14 cellular contexts compared by ENCODE assay signal in the genomic region with DNA sequence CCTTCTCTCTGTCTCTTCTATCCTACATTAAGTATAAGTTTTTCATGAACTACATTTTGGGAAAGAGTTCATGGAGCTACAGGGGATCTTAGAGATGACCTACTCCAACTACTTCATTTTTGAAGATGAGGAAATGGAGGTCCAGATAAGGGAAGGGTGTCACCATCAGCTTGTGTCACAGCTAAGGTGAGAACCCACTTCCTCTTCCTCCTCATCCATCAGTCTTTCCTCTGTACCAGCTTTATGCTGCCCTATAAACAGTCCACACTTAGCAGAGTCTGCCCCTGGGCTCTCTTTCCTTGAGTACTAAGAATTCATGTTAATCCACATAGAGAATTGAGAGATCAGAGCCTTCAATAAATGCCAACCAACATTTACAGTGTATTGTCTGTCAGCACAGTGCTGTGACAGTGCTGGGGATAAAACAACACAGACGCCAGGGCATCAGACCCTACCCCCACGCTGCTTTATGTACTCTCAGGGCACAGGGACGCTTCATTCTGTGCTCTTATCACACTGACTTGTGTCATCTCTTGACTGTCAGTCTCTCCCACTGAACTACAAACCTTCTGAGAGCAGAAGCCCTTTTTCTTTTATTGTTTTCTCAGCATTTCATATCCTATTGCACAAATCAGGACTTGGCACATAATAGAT. TPM values are rescaled to one million over a fixed set of nuclear protein-coding genes. Genes with fewer than 3 reads are reported as not detected.
A peak's percentile ranks its signal among the peaks of the same experiment; 100 is the strongest.
DNase-seq lines count a peak whose midpoint lies in the region; ATAC-seq and TF ChIP-seq lines count a peak whose summit lies in the region.
"Had no signal": no experiment of that assay in that cellular context is flagged by ENCODE, and none has a peak within 500 bp of the region (broad histone marks: within the 10 kb centered on the region; RNA-seq: fewer than 3 reads in every experiment).

No MANE protein-coding gene starts in this region.

- no peaks in the 10 kb centered on the region for H3K9me3 ChIP-seq in upper lobe of left lung
- no peaks in the 10 kb centered on the region for H3K9me3 ChIP-seq in H9 (ENCODE audit: control insufficient read depth, low read depth, low read length)
- H3K9me3 ChIP-seq: breast epithelium had no signal

- H3K79me2 ChIP-seq in H9 (ENCODE audit: insufficient read depth, low read length) = no peaks in the 10 kb centered on the region

- no peak overlapping the region for H3K56ac ChIP-seq in H9 (ENCODE audit: insufficient read length, low read depth, low read length)

- peaks cover 6 to 7% of the 10 kb centered on the region in 2 donors for H3K9me3 Mint-ChIP-seq in activated naive CD4-positive, alpha-beta T cell treated with anti-CD3 and anti-CD28 coated beads, Interleukin-2, amount 50 U/mL, for 72 hours
- H3K9me3 Mint-ChIP-seq in activated naive CD4-positive, alpha-beta T cell treated with anti-CD3 and anti-CD28 coated beads for 36 hours = no peaks in the 10 kb centered on the region
- peaks cover 5% of the 10 kb centered on the region for H3K9me3 Mint-ChIP-seq in T-helper 1 cell treated with Interleukin-12 subunit alpha and Interleukin-12 subunit beta and Interleukin-4 antibody, amounts not matched to agents 30 μg/mL and 1 μg/mL, for 36 hours
- H3K9me3 Mint-ChIP-seq in immature natural killer cell = peaks cover 0 to 1% (median 0%) of the 10 kb centered on the region in 6 donors
- H3K9me3 Mint-ChIP-seq in H9 = no peaks in the 10 kb centered on the region

- no peak overlapping the region for H2BK120ac ChIP-seq in H9 (ENCODE audit: low read depth, low read length, poor library complexity, severe bottlenecking)

- no peaks in the 10 kb centered on the region for H3K27me3 Mint-ChIP-seq in activated naive CD4-positive, alpha-beta T cell treated with anti-CD3 and anti-CD28 coated beads for 36 hours (ENCODE audit: low read depth)
- peaks cover 5% of the 10 kb centered on the region for H3K27me3 Mint-ChIP-seq in T-helper 1 cell treated with Interleukin-12 subunit alpha and Interleukin-12 subunit beta and Interleukin-4 antibody, amounts not matched to agents 30 μg/mL and 1 μg/mL, for 36 hours (ENCODE audit: low read depth)
- peaks cover 4 to 15% (median 13%) of the 10 kb centered on the region in 3 donors for H3K27me3 Mint-ChIP-seq in immature natural killer cell (ENCODE audit: low read depth in 3 of 3)
- H3K27me3 Mint-ChIP-seq in H9 (ENCODE audit: low read depth) = no peaks in the 10 kb centered on the region

- H3K79me1 ChIP-seq in H9 (ENCODE audit: insufficient read depth, low read depth, low read length, poor library complexity, severe bottlenecking) = no peaks in the 10 kb centered on the region

- no peak overlapping the region for H2BK12ac ChIP-seq in H9 (ENCODE audit: insufficient read length, low read depth, low read length)

- no peak overlapping the region for H2BK20ac ChIP-seq in H9 (ENCODE audit: low read depth, low read length, poor library complexity, severe bottlenecking)

- no peak overlapping the region for H3K9ac ChIP-seq in H9 (ENCODE audit: extremely low read depth, insufficient read length, low read length)

- no peaks in the 10 kb centered on the region for H3K36me3 ChIP-seq in upper lobe of left lung
- H3K36me3 ChIP-seq: breast epithelium had no signal

- peak overlapping the region; percentile 50 to 66 for H3K27ac Mint-ChIP-seq in activated naive CD4-positive, alpha-beta T cell treated with anti-CD3 and anti-CD28 coated beads, Interleukin-2, amount 50 U/mL, for 72 hours
- H3K27ac Mint-ChIP-seq in activated naive CD4-positive, alpha-beta T cell treated with anti-CD3 and anti-CD28 coated beads for 36 hours = no peak overlapping the region
- H3K27ac Mint-ChIP-seq in T-helper 1 cell treated with Interleukin-12 subunit alpha and Interleukin-12 subunit beta and Interleukin-4 antibody, amounts not matched to agents 30 μg/mL and 1 μg/mL, for 36 hours = peak overlapping the region; percentile 96
- H3K27ac Mint-ChIP-seq in immature natural killer cell (peak overlapping the region; percentile 97 to 100 (median 100)), H9 (no peak overlapping the region; a peak in 1 of 7 replicates)

- no peak overlapping the region for H3K23ac ChIP-seq in H9 (ENCODE audit: insufficient read length, low read depth, low read length)

- no peak overlapping the region for H3K4ac ChIP-seq in H9 (ENCODE audit: low read depth, low read length)

- H3K36me3 Mint-ChIP-seq in activated naive CD4-positive, alpha-beta T cell treated with anti-CD3 and anti-CD28 coated beads, Interleukin-2, amount 50 U/mL, for 72 hours = peaks cover 0 to 7% of the 10 kb centered on the region in 2 donors
- H3K36me3 Mint-ChIP-seq in activated naive CD4-positive, alpha-beta T cell treated with anti-CD3 and anti-CD28 coated beads for 36 hours (ENCODE audit: low read depth) = no peaks in the 10 kb centered on the region
- peaks cover 4% of the 10 kb centered on the region for H3K36me3 Mint-ChIP-seq in T-helper 1 cell treated with Interleukin-12 subunit alpha and Interleukin-12 subunit beta and Interleukin-4 antibody, amounts not matched to agents 30 μg/mL and 1 μg/mL, for 36 hours (ENCODE audit: low read depth)
- peaks cover 12 to 27% (median 19%) of the 10 kb centered on the region in 3 donors for H3K36me3 Mint-ChIP-seq in immature natural killer cell
- no peaks in the 10 kb centered on the region for H3K36me3 Mint-ChIP-seq in H9 (ENCODE audit: insufficient read depth in 1 of 3, low read depth in 3 of 3)

- H3K4me3 Mint-ChIP-seq in activated naive CD4-positive, alpha-beta T cell treated with anti-CD3 and anti-CD28 coated beads for 36 hours = no peak overlapping the region
- H3K4me3 Mint-ChIP-seq in T-helper 1 cell treated with Interleukin-12 subunit alpha and Interleukin-12 subunit beta and Interleukin-4 antibody, amounts not matched to agents 30 μg/mL and 1 μg/mL, for 36 hours = peak overlapping the region; percentile 71
- H3K4me3 Mint-ChIP-seq in immature natural killer cell (peak overlapping the region; percentile 84 to 97 (median 92)), H9 (no peak overlapping the region)

- no peak overlapping the region for H4K91ac ChIP-seq in H9 (ENCODE audit: insufficient read length, low read depth, low read length)

- no peak for DNase-seq in activated naive CD4-positive, alpha-beta T cell treated with anti-CD3 and anti-CD28 coated beads, Interleukin-2, amount 50 U/mL, for 72 hours (ENCODE audit: low spot score in 2 of 2)
- DNase-seq in activated naive CD4-positive, alpha-beta T cell treated with anti-CD3 and anti-CD28 coated beads for 36 hours = no peak
- DNase-seq in immature natural killer cell (peak; percentile 78 to 80 (median 78)), upper lobe of left lung (no peak), ecto neural progenitor cell (ENCODE audit: low spot score) (no peak), middle frontal gyrus (ENCODE audit: extremely low spot score, low spot score) (no peak), H9 (no peak)
- DNase-seq: foreskin fibroblast, GOT3, NCI-H1417 treated with DMSO at 0.1 percent for 48 hours, NCI-H226 had no signal

- TF ChIP-seq CTCF in upper lobe of left lung (IDR thresholded peaks at IDR 0.05) (no peak), H9 (conservative IDR thresholded peaks at IDR 0.05) (no peak)

- no peak overlapping the region for H2BK15ac ChIP-seq in H9 (ENCODE audit: low read depth, low read length)

- TF ChIP-seq EP300 in upper lobe of left lung (IDR thresholded peaks at IDR 0.05) = no peak

- WGBS in upper lobe of left lung, 2 donors = 78 to 87% methylated on average over 3 of the region's 3 CpGs
- WGBS in H9 (ENCODE audit: extremely low coverage, insufficient read length, low lambda C conversion rate) = no CpG with 5 or more reads among the region's 3 CpGs

- no peak overlapping the region for H3K18ac ChIP-seq in H9 (ENCODE audit: insufficient read length, low read depth, low read length)

- TF ChIP-seq POLR2A in upper lobe of left lung (IDR thresholded peaks at IDR 0.05) = no peak

- no peaks in the 10 kb centered on the region for H3K23me2 ChIP-seq in H9 (ENCODE audit: insufficient read length, low read depth, low read length, poor library complexity, severe bottlenecking)

- intact Hi-C loops in activated naive CD4-positive, alpha-beta T cell treated with anti-CD3 and anti-CD28 coated beads for 36 hours (cut with micrococcal nuclease) = no loop called here

- H2AK5ac ChIP-seq in H9 (ENCODE audit: insufficient read length, low read length) = no peak overlapping the region

- no peak overlapping the region for H4K8ac ChIP-seq in H9 (replicated peaks; ENCODE audit: insufficient read length, low read depth, low read length)

- H3K27ac ChIP-seq in upper lobe of left lung = peak overlapping the region; percentile 9 to 52 (median 16)
- H3K27ac ChIP-seq in H9 (ENCODE audit: insufficient read length, low read depth, low read length) = no peak overlapping the region
- H3K27ac ChIP-seq: breast epithelium had no signal

- no peak overlapping the region for H2AFZ ChIP-seq in H9 (ENCODE audit: low read length)

- peaks cover 6 to 24% (median 13%) of the 10 kb centered on the region in 4 donors for H3K4me1 ChIP-seq in upper lobe of left lung
- H3K4me1 ChIP-seq in H9 (ENCODE audit: insufficient read depth, low read length) = no peaks in the 10 kb centered on the region
- H3K4me1 ChIP-seq: breast epithelium had no signal

- H3K27me3 ChIP-seq in upper lobe of left lung (no peaks in the 10 kb centered on the region), H9 (ENCODE audit: insufficient read depth, low read length) (no peaks in the 10 kb centered on the region)
- H3K27me3 ChIP-seq: breast epithelium had no signal

- H4K5ac ChIP-seq in H9 (ENCODE audit: insufficient read length, low read depth, low read length) = no peak overlapping the region

- peaks cover 18% of the 10 kb centered on the region for H3K4me1 Mint-ChIP-seq in activated naive CD4-positive, alpha-beta T cell treated with anti-CD3 and anti-CD28 coated beads for 36 hours (ENCODE audit: low read depth)
- peaks cover 28% of the 10 kb centered on the region for H3K4me1 Mint-ChIP-seq in T-helper 1 cell treated with Interleukin-12 subunit alpha and Interleukin-12 subunit beta and Interleukin-4 antibody, amounts not matched to agents 30 μg/mL and 1 μg/mL, for 36 hours (ENCODE audit: low read depth)
- H3K4me1 Mint-ChIP-seq in immature natural killer cell (peaks cover 96 to 100% of the 10 kb centered on the region in 2 donors), H9 (peaks cover 5 to 10% of the 10 kb centered on the region in 2 experiments; a peak in 3 of 4 replicates)

- ATAC-seq in activated naive CD4-positive, alpha-beta T cell treated with anti-CD3 and anti-CD28 coated beads, Interleukin-2, amount 50 U/mL, for 72 hours = peak in 1 of 2 donors; percentile 55
- peak; percentile 26 to 34 for ATAC-seq in upper lobe of left lung (ENCODE audit: low FRiP score in 2 of 2)

- no peak overlapping the region for H3K4me2 ChIP-seq in H9 (ENCODE audit: insufficient read depth, insufficient read length, low read length)
- H3K4me2 ChIP-seq: smooth muscle cell had no signal

- no peaks in the 10 kb centered on the region for H4K20me1 ChIP-seq in H9 (ENCODE audit: control insufficient read depth, insufficient read depth, insufficient read length)

- CTCF ChIA-PET in activated naive CD4-positive, alpha-beta T cell treated with anti-CD3 and anti-CD28 coated beads for 36 hours (lab: Charles Lee) = interaction anchor here (1.1 to 1.5 kb wide), 2 partner anchors 11 to 117 kb away, joined by 3 to 6 read pairs; no protein-coding TSS in a partner anchor

- no peak overlapping the region for H3T11ph ChIP-seq in H9 (ENCODE audit: low read length)

- H3K4me3 ChIP-seq in upper lobe of left lung = no peak overlapping the region
- H3K4me3 ChIP-seq: breast epithelium, smooth muscle cell had no signal

- H2BK5ac ChIP-seq in H9 (ENCODE audit: insufficient read length, low read length) = no peak overlapping the region

- no peak overlapping the region for H3K14ac ChIP-seq in H9 (ENCODE audit: insufficient read depth, low read length)

RNA-seq across cellular contexts. Expression of a gene that starts 22.1 kb away (rescaled TPM):
- 1 to 10 TPM in 1 of 2 donors, under 1 TPM in 1; 0.29 to 1.1 TPM for total RNA-seq in activated naive CD4-positive, alpha-beta T cell treated with anti-CD3 and anti-CD28 coated beads, Interleukin-2, amount 50 U/mL, for 72 hours
- total RNA-seq in activated naive CD4-positive, alpha-beta T cell treated with anti-CD3 and anti-CD28 coated beads for 36 hours = under 1 TPM; 0.21 to 0.32 TPM
- 10 to 100 TPM; 34.4 to 65.2 (median 54.1) TPM for polyA plus RNA-seq in immature natural killer cell
- 10 to 100 TPM; 22.4 to 77.4 (median 34.2) TPM for total RNA-seq in upper lobe of left lung
- 0.26 TPM in 2 replicates for total RNA-seq in H9 (2021)

Comparison
In these comparisons a context has a peak if more than half of its experiments do, and no peak if none do; other contexts are left out.
1. H3K27ac Mint-ChIP-seq: peak in activated naive CD4-positive, alpha-beta T cell treated with anti-CD3 and anti-CD28 coated beads, Interleukin-2, amount 50 U/mL, for 72 hours (2 of 2), T-helper 1 cell treated with Interleukin-12 subunit alpha and Interleukin-12 subunit beta and Interleukin-4 antibody, amounts not matched to agents 30 μg/mL and 1 μg/mL, for 36 hours (single experiment) and immature natural killer cell (6 of 6); none in activated naive CD4-positive, alpha-beta T cell treated with anti-CD3 and anti-CD28 coated beads for 36 hours (single experiment) and H9 (0 of 3).
2. DNase-seq: peak in immature natural killer cell (3 of 3); none in activated naive CD4-positive, alpha-beta T cell treated with anti-CD3 and anti-CD28 coated beads, Interleukin-2, amount 50 U/mL, for 72 hours (0 of 2), activated naive CD4-positive, alpha-beta T cell treated with anti-CD3 and anti-CD28 coated beads for 36 hours (single experiment), upper lobe of left lung (0 of 2), ecto neural progenitor cell (single experiment), middle frontal gyrus (single experiment) and H9 (single experiment).
3. H3K4me3 Mint-ChIP-seq: peak in T-helper 1 cell treated with Interleukin-12 subunit alpha and Interleukin-12 subunit beta and Interleukin-4 antibody, amounts not matched to agents 30 μg/mL and 1 μg/mL, for 36 hours (single experiment) and immature natural killer cell (5 of 5); none in activated naive CD4-positive, alpha-beta T cell treated with anti-CD3 and anti-CD28 coated beads for 36 hours (single experiment) and H9 (0 of 2).
4. RNA of a gene that starts 22.1 kb away (total RNA-seq): 22.4 to 77.4 TPM in upper lobe of left lung; 0.29 to 1.1 TPM in activated naive CD4-positive, alpha-beta T cell treated with anti-CD3 and anti-CD28 coated beads, Interleukin-2, amount 50 U/mL, for 72 hours, 0.21 to 0.32 TPM in activated naive CD4-positive, alpha-beta T cell treated with anti-CD3 and anti-CD28 coated beads for 36 hours and 0.26 TPM in H9; every median in the first group is over 10 times any median in the second.